12 cellular contexts compared by ENCODE assay signal in genomic region chr6:63640062-63640461, GRCh38. TPM values are rescaled to one million over a fixed set of nuclear protein-coding genes. Genes with fewer than 3 reads are reported as not detected.
DNase-seq lines count a peak whose midpoint lies in the region; ATAC-seq, FAIRE-seq and TF ChIP-seq lines count a peak whose summit lies in the region.
"Had no signal": no experiment of that assay in that cellular context is flagged by ENCODE, and none has a peak within 500 bp of the region (broad histone marks: within the 10 kb centered on the region; RNA-seq: fewer than 3 reads in every experiment).

No MANE protein-coding gene starts in this region.

- peak overlapping the region in 1 of 3 donors; percentile 26 for H3K27ac Mint-ChIP-seq in CD4-positive, CD25-positive, alpha-beta regulatory T cell
- H3K27ac Mint-ChIP-seq in astrocyte (ENCODE audit: unreplicated experiment) (no peak overlapping the region), nephron progenitor cell (peak overlapping the region; percentile 34)
- no peak overlapping the region for H3K27ac Mint-ChIP-seq in activated T-helper 2 cell treated with anti-CD3 and anti-CD28 coated beads, Interferon-gamma antibody, Interleukin-2, Interleukin-4, amounts not matched to agents 10 μg/mL and 5 μg/mL and 100 μg/mL, durations not matched to agents 14 hours and 24 hours and 36 hours

- no peak for ATAC-seq in CD4-positive, CD25-positive, alpha-beta regulatory T cell (ENCODE audit: low read depth in 2 of 2)
- peak; percentile 29 for ATAC-seq in HG02981 (IDR thresholded peaks at IDR 0.05; ENCODE audit: unreplicated experiment)

- peaks cover 35 to 82% (median 66%) of the 10 kb centered on the region in 4 donors for H3K4me1 Mint-ChIP-seq in CD4-positive, CD25-positive, alpha-beta regulatory T cell
- H3K4me1 Mint-ChIP-seq in astrocyte (ENCODE audit: low read depth, unreplicated experiment) (peaks cover 28% of the 10 kb centered on the region), nephron progenitor cell (peaks cover 51% of the 10 kb centered on the region)
- peaks cover 50% of the 10 kb centered on the region for H3K4me1 Mint-ChIP-seq in activated T-helper 2 cell treated with anti-CD3 and anti-CD28 coated beads, Interferon-gamma antibody, Interleukin-2, Interleukin-4, amounts not matched to agents 10 μg/mL and 5 μg/mL and 100 μg/mL, durations not matched to agents 14 hours and 24 hours and 36 hours (ENCODE audit: low read depth)

- peaks cover 61% of the 10 kb centered on the region for H3K4me1 ChIP-seq in CD4-positive, CD25-positive, alpha-beta regulatory T cell (ENCODE audit: control insufficient read depth, insufficient read depth, low read length, poor library complexity, severe bottlenecking)
- peaks cover 13% of the 10 kb centered on the region for H3K4me1 ChIP-seq in astrocyte (ENCODE audit: insufficient read depth, low read length)

- in situ Hi-C loops in G401 (cut with HindIII; ENCODE audit: low sequenced_read_pairs): no loop called here

- DNase-seq in CD4-positive, CD25-positive, alpha-beta regulatory T cell: no peak
- DNase-seq in astrocyte (ENCODE audit: low read depth) (peak; percentile 73), nephron progenitor cell (no peak), SIG-M5 (lab: John Stamatoyannopoulos, UW) (no peak), G401 (ENCODE audit: low spot score) (no peak), NCI-H748 treated with DMSO at 0.1 percent for 48 hours (lab: John Stamatoyannopoulos, UW) (no peak)
- DNase-seq in activated T-helper 2 cell treated with anti-CD3 and anti-CD28 coated beads, Interferon-gamma antibody, Interleukin-2, Interleukin-4, amounts not matched to agents 10 μg/mL and 5 μg/mL and 100 μg/mL, durations not matched to agents 14 hours and 24 hours and 36 hours (ENCODE audit: low spot score): no peak
- DNase-seq: activated CD4-positive, CD25-positive, alpha-beta regulatory T cell treated with anti-CD3 and anti-CD28 coated beads, Interleukin-2, amount 50 U/mL, for 72 hours; amniotic stem cell; foreskin melanocyte; stimulated activated CD4-positive, alpha-beta T cell treated with anti-CD3 and anti-CD28 coated beads, Interleukin-4, amount 100 ng/mL, for 24 hours had no signal

- no peak overlapping the region for H3K9ac ChIP-seq in astrocyte (ENCODE audit: low read length)

- peak overlapping the region; percentile 0 to 98 (median 54) for H3K4me3 Mint-ChIP-seq in CD4-positive, CD25-positive, alpha-beta regulatory T cell
- H3K4me3 Mint-ChIP-seq in astrocyte (ENCODE audit: unreplicated experiment) (no peak overlapping the region), nephron progenitor cell (peak overlapping the region; percentile 2)
- no peak overlapping the region for H3K4me3 Mint-ChIP-seq in activated T-helper 2 cell treated with anti-CD3 and anti-CD28 coated beads, Interferon-gamma antibody, Interleukin-2, Interleukin-4, amounts not matched to agents 10 μg/mL and 5 μg/mL and 100 μg/mL, durations not matched to agents 14 hours and 24 hours and 36 hours (ENCODE audit: low read depth)

- H3K9me3 Mint-ChIP-seq in CD4-positive, CD25-positive, alpha-beta regulatory T cell: peaks cover 0 to 3% (median 0%) of the 10 kb centered on the region in 7 donors
- H3K9me3 Mint-ChIP-seq in astrocyte (ENCODE audit: unreplicated experiment) (no peaks in the 10 kb centered on the region), nephron progenitor cell (no peaks in the 10 kb centered on the region)
- H3K9me3 Mint-ChIP-seq in activated T-helper 2 cell treated with anti-CD3 and anti-CD28 coated beads, Interferon-gamma antibody, Interleukin-2, Interleukin-4, amounts not matched to agents 10 μg/mL and 5 μg/mL and 100 μg/mL, durations not matched to agents 14 hours and 24 hours and 36 hours: no peaks in the 10 kb centered on the region

- H3K27ac ChIP-seq in CD4-positive, CD25-positive, alpha-beta regulatory T cell (ENCODE audit: insufficient read depth, low read length, poor library complexity, severe bottlenecking): no peak overlapping the region
- no peak overlapping the region for H3K27ac ChIP-seq in astrocyte (ENCODE audit: low read depth, low read length)

- H3K79me2 ChIP-seq in astrocyte (ENCODE audit: insufficient read depth, low read length): peaks cover 89% of the 10 kb centered on the region

- H3K4me2 ChIP-seq in astrocyte (ENCODE audit: low read length): peak overlapping the region; percentile 15

- H3K9me3 ChIP-seq in CD4-positive, CD25-positive, alpha-beta regulatory T cell (ENCODE audit: control insufficient read depth in 2 of 2, low read length in 2 of 2): no peaks in the 10 kb centered on the region
- no peaks in the 10 kb centered on the region for H3K9me3 ChIP-seq in astrocyte (ENCODE audit: insufficient read depth, low read depth, low read length)

- peak overlapping the region; percentile 98 for H3K4me3 ChIP-seq in CD4-positive, CD25-positive, alpha-beta regulatory T cell (ENCODE audit: low read depth, low read length)
- H3K4me3 ChIP-seq in astrocyte (ENCODE audit: insufficient read depth, low read depth, low read length): no peak overlapping the region

- no peaks in the 10 kb centered on the region for H3K27me3 Mint-ChIP-seq in CD4-positive, CD25-positive, alpha-beta regulatory T cell
- H3K27me3 Mint-ChIP-seq in astrocyte (ENCODE audit: low read depth, unreplicated experiment): no peaks in the 10 kb centered on the region
- H3K27me3 Mint-ChIP-seq in nephron progenitor cell (ENCODE audit: low read depth, poor library complexity): peaks cover 3% of the 10 kb centered on the region
- no peaks in the 10 kb centered on the region for H3K27me3 Mint-ChIP-seq in activated T-helper 2 cell treated with anti-CD3 and anti-CD28 coated beads, Interferon-gamma antibody, Interleukin-2, Interleukin-4, amounts not matched to agents 10 μg/mL and 5 μg/mL and 100 μg/mL, durations not matched to agents 14 hours and 24 hours and 36 hours (ENCODE audit: low read depth)

- H3K36me3 Mint-ChIP-seq in CD4-positive, CD25-positive, alpha-beta regulatory T cell: peaks cover 10% of the 10 kb centered on the region
- no peaks in the 10 kb centered on the region for H3K36me3 Mint-ChIP-seq in astrocyte (ENCODE audit: low read depth, unreplicated experiment)
- H3K36me3 Mint-ChIP-seq in nephron progenitor cell (ENCODE audit: low read depth): peaks cover 18% of the 10 kb centered on the region
- H3K36me3 Mint-ChIP-seq in activated T-helper 2 cell treated with anti-CD3 and anti-CD28 coated beads, Interferon-gamma antibody, Interleukin-2, Interleukin-4, amounts not matched to agents 10 μg/mL and 5 μg/mL and 100 μg/mL, durations not matched to agents 14 hours and 24 hours and 36 hours (ENCODE audit: low read depth): peaks cover 9% of the 10 kb centered on the region

- peak; percentile 47 for FAIRE-seq in astrocyte (lab: Jason Lieb, UNC)

- TF ChIP-seq CTCF in astrocyte (IDR thresholded peaks at IDR 0.05; ENCODE audit: insufficient read depth, low read depth, low read length): no peak
- TF ChIP-seq CTCF in nephron progenitor cell (IDR thresholded peaks at IDR 0.05): no peak

- intact Hi-C loops in activated T-helper 2 cell treated with anti-CD3 and anti-CD28 coated beads, Interferon-gamma antibody, Interleukin-2, Interleukin-4, amounts not matched to agents 10 μg/mL and 5 μg/mL and 100 μg/mL, durations not matched to agents 14 hours and 24 hours and 36 hours (cut with micrococcal nuclease): no loop called here

- H3K27me3 ChIP-seq in CD4-positive, CD25-positive, alpha-beta regulatory T cell (ENCODE audit: control insufficient read depth, insufficient read depth, low read length): no peaks in the 10 kb centered on the region
- no peaks in the 10 kb centered on the region for H3K27me3 ChIP-seq in astrocyte (ENCODE audit: insufficient read depth, low read length)

- no peak overlapping the region for H2AFZ ChIP-seq in astrocyte (ENCODE audit: low read depth, low read length)

- H4K20me1 ChIP-seq in astrocyte (ENCODE audit: insufficient read depth, low read length): peaks cover 70% of the 10 kb centered on the region

- peaks cover 3% of the 10 kb centered on the region for H3K36me3 ChIP-seq in CD4-positive, CD25-positive, alpha-beta regulatory T cell (ENCODE audit: control insufficient read depth, insufficient read depth, low read length)
- no peaks in the 10 kb centered on the region for H3K36me3 ChIP-seq in astrocyte (ENCODE audit: insufficient read depth, low read length)

RNA-seq across cellular contexts. Expression of gene PHF3, which starts 4.5 kb away (rescaled TPM):
- total RNA-seq in CD4-positive, CD25-positive, alpha-beta regulatory T cell: 103 TPM
- 10 to 100 TPM; 19.4 to 30.1 (median 21.2) TPM for polyA plus RNA-seq in CD4-positive, CD25-positive, alpha-beta regulatory T cell
- 33.3 and 33.4 TPM in 2 replicates for total RNA-seq in astrocyte
- 44.6 and 44.7 TPM in 2 replicates for total RNA-seq in activated T-helper 2 cell treated with anti-CD3 and anti-CD28 coated beads, Interferon-gamma antibody, Interleukin-2, Interleukin-4, amounts not matched to agents 10 μg/mL and 5 μg/mL and 100 μg/mL, durations not matched to agents 14 hours and 24 hours and 36 hours
- 27.9 and 43.0 TPM in 2 replicates for total RNA-seq in G401 (2014; rRNA removed; shearing (Covaris generic))

Comparison
In these comparisons a context has a peak if more than half of its experiments do, and no peak if none do; other contexts are left out.
1. H3K4me3 Mint-ChIP-seq: peak in CD4-positive, CD25-positive, alpha-beta regulatory T cell (4 of 4) and nephron progenitor cell (single experiment); none in astrocyte (single experiment) and activated T-helper 2 cell treated with anti-CD3 and anti-CD28 coated beads, Interferon-gamma antibody, Interleukin-2, Interleukin-4, amounts not matched to agents 10 μg/mL and 5 μg/mL and 100 μg/mL, durations not matched to agents 14 hours and 24 hours and 36 hours (single experiment).